Comparison of ENCODE assay signal across 11 cellular contexts in the genomic region with DNA sequence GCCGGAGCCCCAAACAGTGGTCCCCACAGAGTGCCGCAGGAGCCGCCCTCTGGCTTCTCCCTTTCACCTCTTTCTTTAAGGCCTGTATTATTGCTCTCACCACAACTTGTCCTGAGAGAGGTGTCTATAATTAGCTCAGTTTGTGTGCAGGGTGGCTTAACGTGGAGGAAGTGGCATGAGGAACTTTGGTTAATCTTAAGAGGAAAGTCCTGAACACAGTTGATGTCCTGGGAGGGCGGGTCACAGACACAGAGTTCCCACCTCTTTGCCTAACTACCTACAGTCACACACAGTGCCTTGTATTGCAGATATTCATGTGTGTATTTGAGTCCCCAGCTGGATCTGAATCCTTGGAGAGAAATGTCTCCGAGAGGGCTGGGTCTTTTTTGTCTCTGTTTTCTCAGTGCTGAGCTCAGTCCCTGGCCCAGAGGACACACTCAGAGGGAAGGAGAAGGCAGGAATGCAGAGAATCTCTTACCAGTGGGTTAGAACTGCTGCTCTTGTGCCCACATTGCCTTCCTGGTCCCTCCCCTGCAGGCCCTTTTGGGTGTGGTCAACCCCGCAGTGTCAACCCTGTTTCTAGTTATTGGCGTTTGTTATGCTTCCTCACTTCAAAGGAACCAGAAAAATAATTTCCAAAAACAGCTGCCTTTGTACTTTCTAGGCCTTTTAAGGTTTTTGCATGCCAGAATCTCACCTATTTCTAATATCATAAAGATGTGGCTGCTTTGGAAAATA.
DNase-seq lines count a peak whose midpoint lies in the region; ATAC-seq, FAIRE-seq and TF ChIP-seq lines count a peak whose summit lies in the region.
"Had no signal": no experiment of that assay in that cellular context is flagged by ENCODE, and none has a peak within 500 bp of the region (broad histone marks: within the 10 kb centered on the region; RNA-seq: fewer than 3 reads in every experiment).

No MANE protein-coding gene starts in this region.

- peaks cover 41% of the 10 kb centered on the region for H3K4me1 ChIP-seq in mucosa of descending colon (ENCODE audit: low read depth)

- no peaks in the 10 kb centered on the region for H3K36me3 ChIP-seq in mucosa of descending colon (ENCODE audit: low read depth)

- peak; percentile 59 for FAIRE-seq in GM18507 (lab: Jason Lieb, UNC)

- ATAC-seq in HG02610 (IDR thresholded peaks at IDR 0.05; ENCODE audit: unreplicated experiment) (peak; percentile 54), mucosa of descending colon (peak; percentile 88), HG03432 (IDR thresholded peaks at IDR 0.05; ENCODE audit: unreplicated experiment) (no peak)

- TF ChIP-seq CTCF in mucosa of descending colon (IDR thresholded peaks at IDR 0.05) = no peak

- H3K9me3 ChIP-seq in mucosa of descending colon = no peaks in the 10 kb centered on the region
- H3K9me3 ChIP-seq: testis had no signal

- intact Hi-C loops in mucosa of descending colon (cut with DNase I, micrococcal nuclease) = no loop called here

- no peak overlapping the region for H3K4me3 ChIP-seq in mucosa of descending colon
- H3K4me3 ChIP-seq: hepatocyte, testis had no signal

- DNase-seq in GM18507 (ENCODE audit: extremely low spot score, insufficient read length, low read depth) (no peak), SKM-1 treated with dmso at 0.1 percent for 144 hours (lab: John Stamatoyannopoulos, UW; ENCODE audit: unreplicated experiment) (peak; percentile 95), mucosa of descending colon (peak in 2 of 3 donors; percentile 58 to 64), occipital lobe (lab: John Stamatoyannopoulos, UW) (no peak), Ammon's horn (ENCODE audit: low spot score) (no peak)
- DNase-seq: activated CD8-positive, alpha-beta memory T cell treated with anti-CD3 and anti-CD28 coated beads, Interleukin-2, amount 50 U/mL, for 4 hours; NCI-H2081; testis had no signal

Comparison
In these comparisons a context has a peak if more than half of its experiments do, and no peak if none do; other contexts are left out.
1. DNase-seq: peak in SKM-1 treated with dmso at 0.1 percent for 144 hours (single experiment) and mucosa of descending colon (2 of 3); none in GM18507 (single experiment), occipital lobe (single experiment) and Ammon's horn (single experiment).